22 cellular contexts compared by ENCODE assay signal in the genomic region with DNA sequence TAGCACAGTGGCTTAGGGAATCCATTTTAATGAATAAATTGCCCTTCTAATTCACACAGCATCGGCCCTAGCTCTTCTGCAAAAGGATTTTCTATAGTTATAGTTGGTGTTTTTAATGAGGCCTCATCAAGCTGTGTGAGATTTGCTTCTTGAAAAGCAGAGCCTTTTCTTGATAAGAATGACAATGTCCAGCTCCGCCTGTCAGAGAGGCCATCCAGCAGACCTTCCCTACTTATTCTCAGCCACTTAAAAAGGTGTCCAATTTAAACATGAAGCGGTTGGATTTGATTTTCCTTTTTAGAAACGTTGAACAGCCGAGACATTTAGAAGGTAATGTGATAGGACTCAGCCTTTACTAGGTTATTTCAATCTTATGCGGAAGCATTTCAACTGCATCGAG.
A peak's percentile ranks its signal among the peaks of the same experiment; 100 is the strongest.
DNase-seq lines count a peak whose midpoint lies in the region; ATAC-seq, FAIRE-seq and TF ChIP-seq lines count a peak whose summit lies in the region.
"Had no signal": no experiment of that assay in that cellular context is flagged by ENCODE, and none has a peak within 500 bp of the region (broad histone marks: within the 10 kb centered on the region; RNA-seq: fewer than 3 reads in every experiment).

No MANE protein-coding gene starts in this region.

- peak; percentile 28 for ATAC-seq in Right ventricle myocardium inferior
- no peak for ATAC-seq in Panc1
- no peak for ATAC-seq in GM21619 (IDR thresholded peaks at IDR 0.05; ENCODE audit: unreplicated experiment)
- ATAC-seq: CD8-positive, alpha-beta T cell; GM23338; HCT116 had no signal

- POLR2A ChIA-PET in Panc1 (lab: Charles Lee) (no interaction called here), endothelial cell of umbilical vein (lab: Charles Lee) (no interaction called here)

- H2AFZ ChIP-seq in endothelial cell of umbilical vein (ENCODE audit: low read depth, low read length), result peak overlapping the region; percentile 28
- no peak overlapping the region for H2AFZ ChIP-seq in mesenchymal stem cell (ENCODE audit: low read depth, low read length)
- H2AFZ ChIP-seq: GM23338 had no signal

- no peak overlapping the region for H2BK15ac ChIP-seq in mesenchymal stem cell (ENCODE audit: low read depth, poor library complexity, severe bottlenecking)

- H2AK5ac ChIP-seq in mesenchymal stem cell (ENCODE audit: low read length, severe bottlenecking), result no peak overlapping the region

- H3K23ac ChIP-seq in mesenchymal stem cell (ENCODE audit: low read length in 2 of 2), result no peak overlapping the region

- no peak overlapping the region for H3K27ac ChIP-seq in left ventricle myocardium inferior (replicated peaks)
- peak overlapping the region; percentile 58; the same call in 1 of the 2 replicates for H3K27ac ChIP-seq in Panc1 (ENCODE audit: low read length)
- no peak overlapping the region for H3K27ac ChIP-seq in endothelial cell of umbilical vein (ENCODE audit: insufficient read depth, low read depth, low read length)
- H3K27ac ChIP-seq in mesenchymal stem cell (ENCODE audit: low read length, poor library complexity, severe bottlenecking), result no peak overlapping the region
- H3K27ac ChIP-seq: 22Rv1, BLaER1, C4-2B had no signal

- H3K9me3 ChIP-seq in left ventricle myocardium inferior (replicated peaks) (no peaks in the 10 kb centered on the region), Panc1 (ENCODE audit: control insufficient read depth, insufficient read depth, low read depth, low read length) (peaks cover 4% of the 10 kb centered on the region; the same call in 1 of the 2 replicates), endothelial cell of umbilical vein (replicated peaks; ENCODE audit: control insufficient read depth, insufficient read depth, low read length) (no peaks in the 10 kb centered on the region), mesenchymal stem cell (ENCODE audit: control insufficient read depth, low read length) (no peaks in the 10 kb centered on the region)
- H3K9me3 ChIP-seq: Caco-2 had no signal

- no peak overlapping the region for H4K91ac ChIP-seq in mesenchymal stem cell (ENCODE audit: low read length)

- no peaks in the 10 kb centered on the region for H4K20me1 ChIP-seq in endothelial cell of umbilical vein (replicated peaks; ENCODE audit: control insufficient read depth, extremely low read depth, insufficient read depth, low read length)
- H4K20me1 ChIP-seq: BLaER1 had no signal

- dilution Hi-C loops in endothelial cell of umbilical vein (cut with MboI; ENCODE audit: extremely low pct_ligation_motif_present, low sequenced_read_pairs), result no loop called here

- no peaks in the 10 kb centered on the region for H3K79me2 ChIP-seq in endothelial cell of umbilical vein (ENCODE audit: control insufficient read depth, insufficient read depth, low read length)

- no peak overlapping the region for H3K4me3 ChIP-seq in left ventricle myocardium inferior
- H3K4me3 ChIP-seq in Panc1 (ENCODE audit: low read depth in 2 of 2, low read length in 2 of 2), result no peak overlapping the region
- no peak overlapping the region for H3K4me3 ChIP-seq in endothelial cell of umbilical vein (replicated peaks in 1 of 3; ENCODE audit: insufficient read depth in 1 of 3, low read depth in 1 of 3, low read length in 3 of 3)
- no peak overlapping the region for H3K4me3 ChIP-seq in mesenchymal stem cell (ENCODE audit: insufficient read depth in 1 of 2, low read depth in 1 of 2, low read length in 2 of 2)
- H3K4me3 ChIP-seq: BLaER1, GM23338 had no signal

- no peak for TF ChIP-seq CTCF in left ventricle myocardium inferior (IDR thresholded peaks at IDR 0.05; ENCODE audit: borderline replicate concordance)
- no peak for TF ChIP-seq CTCF in Panc1 (IDR thresholded peaks at IDR 0.05)
- no peak for TF ChIP-seq CTCF in endothelial cell of umbilical vein (IDR thresholded peaks at IDR 0.05; ENCODE audit: extremely low read depth in 1 of 2, insufficient read depth in 1 of 2, low read depth in 1 of 2, low read length in 2 of 2)

- DNase-seq in Right ventricle myocardium inferior (ENCODE audit: missing footprints) (no peak), left ventricle myocardium inferior (no peak), Panc1 (ENCODE audit: low read depth, low spot score) (no peak), endothelial cell of umbilical vein (ENCODE audit: low read depth, low spot score) (no peak), mesenchymal stem cell (no peak), NCI-H526 treated with DMSO at 0.1 percent for 48 hours (lab: John Stamatoyannopoulos, UW) (no peak)
- DNase-seq: Caco-2; CD4-positive, CD25-positive, alpha-beta regulatory T cell; CD8-positive, alpha-beta T cell; DMS153; DND-41; H9 had no signal

- H3K36me3 ChIP-seq in left ventricle myocardium inferior, result no peaks in the 10 kb centered on the region
- no peaks in the 10 kb centered on the region for H3K36me3 ChIP-seq in Panc1 (ENCODE audit: control insufficient read depth, insufficient read depth, low read length)
- no peaks in the 10 kb centered on the region for H3K36me3 ChIP-seq in endothelial cell of umbilical vein (ENCODE audit: control insufficient read depth in 2 of 2, extremely low read depth in 1 of 2, insufficient read depth in 2 of 2, low read length in 2 of 2)
- H3K36me3 ChIP-seq in mesenchymal stem cell (ENCODE audit: control insufficient read depth in 1 of 2, insufficient read depth in 2 of 2, low read depth in 1 of 2, low read length in 2 of 2), result no peaks in the 10 kb centered on the region
- H3K36me3 ChIP-seq: BLaER1 had no signal

- peak overlapping the region; percentile 34 for H2BK120ac ChIP-seq in mesenchymal stem cell (ENCODE audit: low read depth, low read length)

- H3K9me1 ChIP-seq in endothelial cell of umbilical vein (replicated peaks; ENCODE audit: control insufficient read depth, extremely low read depth, insufficient read depth, low read length), result no peaks in the 10 kb centered on the region

- no peak overlapping the region for H2BK5ac ChIP-seq in mesenchymal stem cell (ENCODE audit: low read depth, low read length, poor library complexity, severe bottlenecking)

- CTCF ChIA-PET in Panc1 (lab: Charles Lee), result interaction anchor here (0.6 kb wide), 1 partner anchor 1694 kb away, joined by 3 read pairs; no protein-coding TSS in a partner anchor
- CTCF ChIA-PET in endothelial cell of umbilical vein (lab: Charles Lee), result no interaction called here

- no peak overlapping the region for H3K18ac ChIP-seq in mesenchymal stem cell (ENCODE audit: low read depth in 1 of 2, low read length in 2 of 2)

- no peak for TF ChIP-seq POLR2A in endothelial cell of umbilical vein (IDR thresholded peaks at IDR 0.05; ENCODE audit: low read depth, low read length)

- H3K9ac ChIP-seq in endothelial cell of umbilical vein (replicated peaks; ENCODE audit: extremely low read depth, insufficient read depth, low read length) (no peak overlapping the region), mesenchymal stem cell (ENCODE audit: low read length) (no peak overlapping the region)
- H3K9ac ChIP-seq: BLaER1 had no signal

- H3K4ac ChIP-seq in mesenchymal stem cell (ENCODE audit: low read depth in 1 of 2, low read length in 2 of 2), result no peak overlapping the region

- no peak overlapping the region for H2BK12ac ChIP-seq in mesenchymal stem cell (ENCODE audit: low read length in 2 of 2)

- H4K8ac ChIP-seq in mesenchymal stem cell (ENCODE audit: low read length), result no peak overlapping the region

- no peak overlapping the region for H3K4me2 ChIP-seq in endothelial cell of umbilical vein (ENCODE audit: insufficient read depth, low read length)
- H3K4me2 ChIP-seq in mesenchymal stem cell (ENCODE audit: low read length, poor library complexity, severe bottlenecking), result no peak overlapping the region
- H3K4me2 ChIP-seq: BLaER1, GM23338 had no signal

- in situ Hi-C loops in Panc1 (cut with HindIII; ENCODE audit: low pct_unique_long_range_greater_than_20kb, low sequenced_read_pairs), result no loop called here

- no peak for FAIRE-seq in endothelial cell of umbilical vein (lab: Jason Lieb, UNC)
- FAIRE-seq: A204.1, G401.6, GM12892, GM19239 had no signal

- no TSS peak for BruUV-seq in Panc1 (replicated peaks; lab: Mats Ljungman, UMichigan)
- BruUV-seq in endothelial cell of umbilical vein (replicated peaks; lab: Mats Ljungman, UMichigan), result no TSS peak

- WGBS in mesenchymal stem cell, result 74% methylated on average over 6 of the region's 7 CpGs

- H3K14ac ChIP-seq in mesenchymal stem cell (ENCODE audit: low read length in 2 of 2), result no peak overlapping the region

- H3K27me3 ChIP-seq in left ventricle myocardium inferior (ENCODE audit: low read depth) (no peaks in the 10 kb centered on the region), Panc1 (ENCODE audit: control insufficient read depth, insufficient read depth, low read length) (no peaks in the 10 kb centered on the region), endothelial cell of umbilical vein (ENCODE audit: control insufficient read depth in 2 of 2, insufficient read depth in 2 of 2, low read length in 2 of 2) (no peaks in the 10 kb centered on the region), mesenchymal stem cell (ENCODE audit: control insufficient read depth in 1 of 2, insufficient read depth in 1 of 2, low read length in 2 of 2) (no peaks in the 10 kb centered on the region)
- H3K27me3 ChIP-seq: BLaER1 had no signal

- intact Hi-C loops in Right ventricle myocardium inferior (cut with DNase I) (no loop called here), left ventricle myocardium inferior (cut with micrococcal nuclease) (no loop called here), Panc1 (cut with micrococcal nuclease; ENCODE audit: unreplicated experiment) (no loop called here), endothelial cell of umbilical vein (cut with micrococcal nuclease) (no loop called here)

- H3K79me1 ChIP-seq in mesenchymal stem cell (replicated peaks; ENCODE audit: low read length, poor library complexity, severe bottlenecking), result no peaks in the 10 kb centered on the region

- H3K4me1 ChIP-seq in left ventricle myocardium inferior, result no peaks in the 10 kb centered on the region
- H3K4me1 ChIP-seq in Panc1 (ENCODE audit: control insufficient read depth, insufficient read depth, low read length), result no peaks in the 10 kb centered on the region
- peaks cover 5% of the 10 kb centered on the region for H3K4me1 ChIP-seq in endothelial cell of umbilical vein (ENCODE audit: control insufficient read depth, extremely low read depth, insufficient read depth, low read length)
- H3K4me1 ChIP-seq in mesenchymal stem cell (ENCODE audit: control insufficient read depth, insufficient read depth, low read depth, low read length), result no peaks in the 10 kb centered on the region
- H3K4me1 ChIP-seq: BLaER1, Caco-2 had no signal

TF ChIP-seq in endothelial cell of umbilical vein, 7 proteins besides CTCF, POLR2A, EP300 and RAD21 (continues in another document):
- TF ChIP-seq GATA2 (IDR thresholded peaks at IDR 0.05; ENCODE audit: insufficient read depth, insufficient read length, low read depth, low read length) (no peak), MYC (IDR thresholded peaks at IDR 0.05; ENCODE audit: low read depth, low read length) (no peak), JUN (IDR thresholded peaks at IDR 0.05; ENCODE audit: borderline replicate concordance, insufficient read depth, insufficient read length, low read depth) (no peak), POLR2AphosphoS5 (IDR thresholded peaks at IDR 0.05; ENCODE audit: insufficient read depth, low read depth, low read length) (no peak), EZH2 (IDR thresholded peaks at IDR 0.05; ENCODE audit: borderline replicate concordance, low read depth, low read length, severe bottlenecking) (no peak)
